ENCODE assay signal across 1 cellular context in genomic region chr12:123384994-123385376, GRCh38.
TF ChIP-seq lines count a peak whose summit lies in the region.

No MANE protein-coding gene starts in this region.

TF ChIP-seq in HepG2, 621 proteins besides CTCF, POLR2A, EP300 and RAD21:
- TF ChIP-seq CEBPG (CRISPR knock-in tag; IDR thresholded peaks at IDR 0.05), result peak; percentile 53
- TF ChIP-seq YEATS2 (CRISPR knock-in tag; IDR thresholded peaks at IDR 0.05; ENCODE audit: borderline replicate concordance), result no peak
- TF ChIP-seq REST (IDR thresholded peaks at IDR 0.05; ENCODE audit: borderline replicate concordance in 1 of 2, low read depth in 1 of 2, low read length in 2 of 2), result no peak
- TF ChIP-seq ATF1 (CRISPR knock-in tag; IDR thresholded peaks at IDR 0.05), result no peak
- no peak for TF ChIP-seq IKZF5 (CRISPR knock-in tag; IDR thresholded peaks at IDR 0.05)
- no peak for TF ChIP-seq SOX13 (IDR thresholded peaks at IDR 0.05)
- TF ChIP-seq SOX13 (CRISPR knock-in tag; conservative IDR thresholded peaks at IDR 0.05 in 1 of 2, IDR thresholded peaks at IDR 0.05 in 1 of 2), result no peak
- TF ChIP-seq HOXA9 (CRISPR knock-in tag; IDR thresholded peaks at IDR 0.05; ENCODE audit: borderline replicate concordance), result no peak
- TF ChIP-seq ATF4 (CRISPR knock-in tag; IDR thresholded peaks at IDR 0.05), result peak; percentile 41 to 73; a peak in 3 of 4 replicates
- no peak for TF ChIP-seq MTA1 (CRISPR knock-in tag; IDR thresholded peaks at IDR 0.05; ENCODE audit: borderline replicate concordance)
- TF ChIP-seq ZNF260 (CRISPR knock-in tag; IDR thresholded peaks at IDR 0.05; ENCODE audit: borderline replicate concordance, low read depth), result no peak
- peak; percentile 15; the same call in 1 of the 2 replicates for TF ChIP-seq CEBPB (IDR thresholded peaks at IDR 0.05; ENCODE audit: borderline replicate concordance, low read depth, low read length)
- TF ChIP-seq E2F2 (CRISPR knock-in tag; IDR thresholded peaks at IDR 0.05; ENCODE audit: borderline replicate concordance), result no peak
- TF ChIP-seq ZNF10 (CRISPR knock-in tag; IDR thresholded peaks at IDR 0.05; ENCODE audit: borderline replicate concordance, low read depth), result no peak
- 0 out of 2 replicates have a peak, but pooled peaks have one; percentile 6 for TF ChIP-seq POGK (CRISPR knock-in tag; conservative IDR thresholded peaks at IDR 0.05)
- TF ChIP-seq TBL1XR1 (IDR thresholded peaks at IDR 0.05; ENCODE audit: borderline replicate concordance, low read length, partially characterized antibody), result no peak
- TF ChIP-seq PAX8 (CRISPR knock-in tag; IDR thresholded peaks at IDR 0.05; ENCODE audit: borderline replicate concordance), result no peak
